Comparison of ENCODE assay signal across 8 cellular contexts in genomic region chr15:38564557-38565286, GRCh38. TPM values are rescaled to one million over a fixed set of nuclear protein-coding genes. Genes with fewer than 3 reads are reported as not detected.
DNase-seq lines count a peak whose midpoint lies in the region; ATAC-seq and TF ChIP-seq lines count a peak whose summit lies in the region.

Gene RASGRP1, minus strand, starts transcription at chr15:38564814. Its CDS starts 186 bp downstream, at chr15:38564628.

- POLR2A ChIA-PET in naive thymus-derived CD8-positive, alpha-beta T cell (lab: Charles Lee) = interaction anchor here (0.6 to 9.1 kb wide), 27 partner anchors 9 to 134 kb away, joined by 3 to 206 read pairs (median 5); partner anchors contain the start of gene FAM98B

- H3K4me3 Mint-ChIP-seq in naive thymus-derived CD8-positive, alpha-beta T cell = peak within 1 kb of the TSS; percentile 92 to 99 (median 98)

- H3K27ac Mint-ChIP-seq in naive thymus-derived CD8-positive, alpha-beta T cell = peak within 1 kb of the TSS; percentile 92 to 98 (median 96)

- H3K4me1 Mint-ChIP-seq in naive thymus-derived CD8-positive, alpha-beta T cell = peaks cover 22 to 70% (median 57%) of the 10 kb centered on the region in 4 donors

- peaks cover 0 to 5% (median 0%) of the 10 kb centered on the region in 9 donors for H3K9me3 Mint-ChIP-seq in naive thymus-derived CD8-positive, alpha-beta T cell

- peak; percentile 66 for ATAC-seq in HG02885 (IDR thresholded peaks at IDR 0.05; ENCODE audit: poor library complexity, unreplicated experiment)
- peak; percentile 84 for ATAC-seq in naive thymus-derived CD8-positive, alpha-beta T cell

- H3K27me3 Mint-ChIP-seq in naive thymus-derived CD8-positive, alpha-beta T cell = no peaks in the 10 kb centered on the region

- H3K36me3 Mint-ChIP-seq in naive thymus-derived CD8-positive, alpha-beta T cell = peaks cover 0 to 24% (median 20%) of the 10 kb centered on the region in 3 donors

- peak; percentile 11 for DNase-seq in SIG-M5 treated with dmso at 0.1 percent for 504 hours (lab: John Stamatoyannopoulos, UW; ENCODE audit: unreplicated experiment)
- no peak for DNase-seq in SIG-M5 (lab: John Stamatoyannopoulos, UW)
- DNase-seq in NCI-H2227 treated with DMSO at 0.1 percent for 48 hours (lab: John Stamatoyannopoulos, UW) = peak; percentile 13
- DNase-seq in activated CD8-positive, alpha-beta memory T cell treated with anti-CD3 and anti-CD28 coated beads, Interleukin-2, amount 50 U/mL, for 24 hours (ENCODE audit: extremely low read depth) = peak; percentile 46
- DNase-seq in erythroblast (lab: John Stamatoyannopoulos, UW) = peak; percentile 62 to 66
- DNase-seq in naive thymus-derived CD8-positive, alpha-beta T cell = peak; percentile 80 to 92 (median 86)
- peak; percentile 83 for DNase-seq in stimulated activated naive CD4-positive, alpha-beta T cell treated with Interleukin-2 at 50 U/mL for 16 hours (lab: John Stamatoyannopoulos, UW)

- no peak for TF ChIP-seq POLR2A in erythroblast (IDR thresholded peaks at IDR 0.05; ENCODE audit: low read length)

RNA-seq across cellular contexts. Expression of gene RASGRP1, which starts in this region (rescaled TPM):
- total RNA-seq in naive thymus-derived CD8-positive, alpha-beta T cell = 10 to 100 TPM; 83.7 to 88.5 TPM
- polyA plus RNA-seq in naive thymus-derived CD8-positive, alpha-beta T cell = 10 to 100 TPM; 52.3 to 90.5 (median 73.4) TPM
